ENCODE assay signal across 9 cellular contexts in genomic region chr5:141992349-141992963, GRCh38. TPM values are rescaled to one million over a fixed set of nuclear protein-coding genes. Genes with fewer than 3 reads are reported as not detected.
DNase-seq lines count a peak whose midpoint lies in the region; ATAC-seq, FAIRE-seq and TF ChIP-seq lines count a peak whose summit lies in the region.
"Had no signal": no experiment of that assay in that cellular context is flagged by ENCODE, and none has a peak within 500 bp of the region (broad histone marks: within the 10 kb centered on the region; RNA-seq: fewer than 3 reads in every experiment).

No MANE protein-coding gene starts in this region.

- peak; percentile 75 for DNase-seq in A172 (ENCODE audit: low spot score)
- no peak for DNase-seq in GM18507 (ENCODE audit: extremely low spot score, insufficient read length, low read depth)
- peak; percentile 66 for DNase-seq in M059J (ENCODE audit: low read depth)
- DNase-seq in SW480 (ENCODE audit: low spot score) = peak; percentile 59
- peak; percentile 68 for DNase-seq in activated naive CD8-positive, alpha-beta T cell treated with anti-CD3 and anti-CD28 coated beads, Interleukin-2, amount 10 ng/mL, durations not matched to agents 7 days and 5 days
- peak; percentile 75 for DNase-seq in left cardiac atrium
- peak; percentile 36 to 65 for DNase-seq in gastrocnemius medialis

- H3K27ac ChIP-seq in gastrocnemius medialis = peak overlapping the region in 1 of 4 donors; percentile 18

- peaks cover 0 to 5% of the 10 kb centered on the region in 2 donors for H3K4me1 ChIP-seq in gastrocnemius medialis

- ATAC-seq in activated naive CD8-positive, alpha-beta T cell treated with anti-CD3 and anti-CD28 coated beads, Interleukin-2, amount 10 ng/mL, durations not matched to agents 7 days and 5 days (ENCODE audit: low read depth) = peak; percentile 82
- peak; percentile 71 to 74 for ATAC-seq in left cardiac atrium
- ATAC-seq in gastrocnemius medialis = peak; percentile 83 to 86
- ATAC-seq in GM21737 (IDR thresholded peaks at IDR 0.05; ENCODE audit: unreplicated experiment) = no peak

- no peaks in the 10 kb centered on the region for H3K27me3 ChIP-seq in gastrocnemius medialis

- peak; percentile 89 for FAIRE-seq in GM18507 (lab: Jason Lieb, UNC)

- no peaks in the 10 kb centered on the region for H3K27me3 Mint-ChIP-seq in activated naive CD8-positive, alpha-beta T cell treated with anti-CD3 and anti-CD28 coated beads, Interleukin-2, amount 10 ng/mL, durations not matched to agents 7 days and 5 days
- H3K27me3 Mint-ChIP-seq: natural killer cell treated with Interleukin-12 subunit alpha and Interleukin-12 subunit beta and Interleukin-15 and Interleukin-18, amount 100 ng/mL, for 72 hours had no signal

- H3K36me3 ChIP-seq in gastrocnemius medialis = peaks cover 0 to 54% of the 10 kb centered on the region in 2 donors

- no peak overlapping the region for H3K4me3 ChIP-seq in gastrocnemius medialis

- POLR2A ChIA-PET in activated naive CD8-positive, alpha-beta T cell treated with anti-CD3 and anti-CD28 coated beads, Interleukin-2, amount 10 ng/mL, durations not matched to agents 7 days and 5 days (lab: Charles Lee) = interaction anchor here (0.7 to 0.9 kb wide), 3 partner anchors 23 to 231 kb away, joined by 3 to 7 read pairs (median 3); no protein-coding TSS in a partner anchor

- in situ Hi-C loops in gastrocnemius medialis (cut with MboI; ENCODE audit: low sequenced_read_pairs in 4 of 4) = loop anchor here in 3 of 4 donors (5.0 to 25.0 kb wide), 3 partner anchors 152 to 570 kb away; no protein-coding TSS in a partner anchor

- H3K9me3 ChIP-seq in gastrocnemius medialis = no peaks in the 10 kb centered on the region

- TF ChIP-seq CTCF in gastrocnemius medialis (IDR thresholded peaks at IDR 0.05 in 4 of 5, conservative IDR thresholded peaks at IDR 0.05 in 1 of 5) = peak; percentile 58 to 84 (median 71)

- intact Hi-C loops in left cardiac atrium (cut with DNase I) (loop anchor here (2.0 to 10.0 kb wide), 3 partner anchors 150 to 562 kb away; no protein-coding TSS in a partner anchor), gastrocnemius medialis (cut with DNase I; ENCODE audit: low total_unique reads) (loop anchor here (1.0 to 5.0 kb wide), 3 partner anchors 22 to 705 kb away; no protein-coding TSS in a partner anchor)

- no peak overlapping the region for H3K27ac Mint-ChIP-seq in activated naive CD8-positive, alpha-beta T cell treated with anti-CD3 and anti-CD28 coated beads, Interleukin-2, amount 10 ng/mL, durations not matched to agents 7 days and 5 days
- H3K27ac Mint-ChIP-seq: natural killer cell treated with Interleukin-12 subunit alpha and Interleukin-12 subunit beta and Interleukin-15 and Interleukin-18, amount 100 ng/mL, for 72 hours had no signal

- no peak overlapping the region for H3K4me3 Mint-ChIP-seq in activated naive CD8-positive, alpha-beta T cell treated with anti-CD3 and anti-CD28 coated beads, Interleukin-2, amount 10 ng/mL, durations not matched to agents 7 days and 5 days
- H3K4me3 Mint-ChIP-seq: natural killer cell treated with Interleukin-12 subunit alpha and Interleukin-12 subunit beta and Interleukin-15 and Interleukin-18, amount 100 ng/mL, for 72 hours had no signal

- peaks cover 3% of the 10 kb centered on the region for H3K4me1 Mint-ChIP-seq in activated naive CD8-positive, alpha-beta T cell treated with anti-CD3 and anti-CD28 coated beads, Interleukin-2, amount 10 ng/mL, durations not matched to agents 7 days and 5 days

- no peak for TF ChIP-seq POLR2A in gastrocnemius medialis (IDR thresholded peaks at IDR 0.05)

- H3K9me3 Mint-ChIP-seq in activated naive CD8-positive, alpha-beta T cell treated with anti-CD3 and anti-CD28 coated beads, Interleukin-2, amount 10 ng/mL, durations not matched to agents 7 days and 5 days = no peaks in the 10 kb centered on the region
- H3K9me3 Mint-ChIP-seq: natural killer cell treated with Interleukin-12 subunit alpha and Interleukin-12 subunit beta and Interleukin-15 and Interleukin-18, amount 100 ng/mL, for 72 hours had no signal

- peaks cover 22% of the 10 kb centered on the region for H3K36me3 Mint-ChIP-seq in activated naive CD8-positive, alpha-beta T cell treated with anti-CD3 and anti-CD28 coated beads, Interleukin-2, amount 10 ng/mL, durations not matched to agents 7 days and 5 days

RNA-seq across cellular contexts. Expression of gene GNPDA1, which starts 20.4 kb away (rescaled TPM):
- total RNA-seq in A172 (2014; rRNA removed; shearing (Covaris generic)) = 118 and 162 TPM in 2 replicates
- 85.5 and 151 TPM in 2 replicates for total RNA-seq in M059J (2014; rRNA removed; shearing (Covaris generic))
- total RNA-seq in activated naive CD8-positive, alpha-beta T cell treated with anti-CD3 and anti-CD28 coated beads, Interleukin-2, amount 10 ng/mL, durations not matched to agents 7 days and 5 days = 10 to 100 TPM; 38.2 to 40.5 TPM
- total RNA-seq in left cardiac atrium = 10 to 100 TPM; 17.3 to 25.7 TPM
- total RNA-seq in gastrocnemius medialis = 10 to 100 TPM; 22.3 to 50.0 (median 47.3) TPM

RNA-seq across cellular contexts. Expression of gene RNF14, which starts 23.6 kb away (rescaled TPM):
- 123 and 139 TPM in 2 replicates for total RNA-seq in A172 (2014; rRNA removed; shearing (Covaris generic))
- total RNA-seq in M059J (2014; rRNA removed; shearing (Covaris generic)) = 24.7 and 78.2 TPM in 2 replicates
- 10 to 100 TPM; 29.0 to 33.9 TPM for total RNA-seq in activated naive CD8-positive, alpha-beta T cell treated with anti-CD3 and anti-CD28 coated beads, Interleukin-2, amount 10 ng/mL, durations not matched to agents 7 days and 5 days
- total RNA-seq in left cardiac atrium (10 to 100 TPM; 71.8 to 87.4 TPM), gastrocnemius medialis (100 to 1,000 TPM in 1 of 4 donors, 10 to 100 TPM in 3; 71.4 to 107 (median 84.5) TPM)

RNA-seq across cellular contexts. Expression of gene PCDH12, which starts 34.5 kb away (rescaled TPM):
- 0.07 TPM in 1 of 2 replicates, not detected in the other for total RNA-seq in A172 (2014; rRNA removed; shearing (Covaris generic))
- total RNA-seq in M059J (2014; rRNA removed; shearing (Covaris generic)) = not detected in 2 replicates
- total RNA-seq in activated naive CD8-positive, alpha-beta T cell treated with anti-CD3 and anti-CD28 coated beads, Interleukin-2, amount 10 ng/mL, durations not matched to agents 7 days and 5 days = under 1 TPM; 0.09 to 0.14 TPM
- 1 to 10 TPM; 5.4 to 10.0 TPM for total RNA-seq in left cardiac atrium
- total RNA-seq in gastrocnemius medialis = 10 to 100 TPM in 1 of 4 donors, 1 to 10 TPM in 3; 2.1 to 13.6 (median 3.6) TPM
